10 cellular contexts compared by ENCODE assay signal in the genomic region with DNA sequence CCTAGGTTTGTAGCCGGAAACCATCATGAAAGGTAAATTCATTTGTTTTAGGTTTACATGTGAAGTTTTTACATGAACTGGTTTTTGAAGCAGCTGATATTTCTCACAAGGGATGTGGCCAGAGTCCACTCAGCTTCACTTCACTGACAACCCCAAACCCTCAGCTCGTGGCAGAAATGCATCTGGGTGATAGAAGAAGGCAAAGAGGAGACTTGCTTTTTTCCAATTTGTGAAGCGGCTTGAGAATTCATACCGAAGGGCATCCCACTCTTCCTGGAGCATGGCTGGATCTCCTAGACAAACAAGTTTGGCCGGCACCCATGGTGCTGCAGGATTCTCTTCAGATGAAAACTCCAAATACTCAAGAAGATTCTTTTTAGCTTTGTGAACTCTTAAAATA.
"Had no signal": no experiment of that assay in that cellular context is flagged by ENCODE, and none has a peak within 500 bp of the region (broad histone marks: within the 10 kb centered on the region; RNA-seq: fewer than 3 reads in every experiment).

No MANE protein-coding gene starts in this region.

- DNase-seq: GM23248, H7, HFFc6, KBM-7 had no signal

- ATAC-seq: HCT116, HepG2 had no signal

- H3K27ac Mint-ChIP-seq: HFFc6, IgD-negative memory B cell had no signal

- FAIRE-seq: HepG2 had no signal

- H3K4me1 ChIP-seq: HAP-1 had no signal

- H3K4me3 ChIP-seq: GM23248, HAP-1 had no signal

- H3K36me3 ChIP-seq: HAP-1 had no signal

- H3K4me2 ChIP-seq: KMS-11 had no signal

- H2AFZ ChIP-seq: GM23248 had no signal

- H3K36me3 Mint-ChIP-seq: IgD-negative memory B cell had no signal

- H3K27ac ChIP-seq: GM23248, HL-60, KMS-11 had no signal

- H3K9me3 Mint-ChIP-seq: HFFc6, IgD-negative memory B cell had no signal

- H3K9ac ChIP-seq: GM23248, KMS-11 had no signal

- H3K9me3 ChIP-seq: HAP-1 had no signal

- H3K4me3 Mint-ChIP-seq: HFFc6 had no signal

- H3K27me3 Mint-ChIP-seq: IgD-negative memory B cell had no signal
